Comparison of ENCODE assay signal across 14 cellular contexts in genomic region chr7:94394058-94394398, GRCh38. TPM values are rescaled to one million over a fixed set of nuclear protein-coding genes. Genes with fewer than 3 reads are reported as not detected.
A peak's percentile ranks its signal among the peaks of the same experiment; 100 is the strongest.
DNase-seq lines count a peak whose midpoint lies in the region; ATAC-seq and TF ChIP-seq lines count a peak whose summit lies in the region.
"Had no signal": no experiment of that assay in that cellular context is flagged by ENCODE, and none has a peak within 500 bp of the region (broad histone marks: within the 10 kb centered on the region; RNA-seq: fewer than 3 reads in every experiment).

No MANE protein-coding gene starts in this region.

- peak overlapping the region; percentile 83 for H3K4me3 ChIP-seq in fibroblast of villous mesenchyme (ENCODE audit: low read depth, low read length)
- peak overlapping the region; percentile 62 to 67 for H3K4me3 ChIP-seq in vagina
- H3K4me3 ChIP-seq: K562 had no signal

- peak overlapping the region; percentile 95 for H3K27ac ChIP-seq in vagina

- H3K36me3 ChIP-seq in vagina, result no peaks in the 10 kb centered on the region

- TF ChIP-seq POLR2A in vagina (IDR thresholded peaks at IDR 0.05), result no peak

- peak; percentile 7 for ATAC-seq in activated naive CD8-positive, alpha-beta T cell treated with anti-CD3 and anti-CD28 coated beads, Interleukin-2, amount 10 ng/mL, durations not matched to agents 7 days and 5 days (ENCODE audit: low read depth)
- ATAC-seq in activated naive CD8-positive, alpha-beta T cell treated with anti-CD3 and anti-CD28 coated beads, Interleukin-2, amount 50 U/mL, for 24 hours, result no peak
- ATAC-seq in HG02885 (IDR thresholded peaks at IDR 0.05; ENCODE audit: poor library complexity, unreplicated experiment) (no peak), HG03469 (IDR thresholded peaks at IDR 0.05; ENCODE audit: unreplicated experiment) (no peak)

- TF ChIP-seq CTCF in fibroblast of villous mesenchyme (IDR thresholded peaks at IDR 0.05; ENCODE audit: insufficient read depth, low read depth, low read length) (no peak), neural crest cell (conservative IDR thresholded peaks at IDR 0.05) (no peak), vagina (IDR thresholded peaks at IDR 0.05) (no peak)

- H3K4me1 ChIP-seq in vagina, result peaks cover 17% of the 10 kb centered on the region

- intact Hi-C loops in vagina (cut with DNase I), result loop anchor here (2.0 kb wide), 1 partner anchor 97 kb away; no protein-coding TSS in a partner anchor

- no peaks in the 10 kb centered on the region for H3K9me3 ChIP-seq in vagina

- DNase-seq in activated naive CD8-positive, alpha-beta T cell treated with anti-CD3 and anti-CD28 coated beads, Interleukin-2, amount 10 ng/mL, durations not matched to agents 7 days and 5 days, result no peak
- no peak for DNase-seq in activated naive CD8-positive, alpha-beta T cell treated with anti-CD3 and anti-CD28 coated beads, Interleukin-2, amount 50 U/mL, for 24 hours
- peak; percentile 66 for DNase-seq in fibroblast of villous mesenchyme (ENCODE audit: low read depth)
- no peak for DNase-seq in neural crest cell (ENCODE audit: low read depth, low spot score)
- DNase-seq in vagina (ENCODE audit: extremely low spot score in 2 of 2), result no peak
- no peak for DNase-seq in MV-4-11 (lab: John Stamatoyannopoulos, UW)
- DNase-seq: activated CD4-positive, alpha-beta T cell treated with anti-CD3 and anti-CD28 coated beads, Interleukin-2, amount 50 U/mL, for 1 hour; C1 segment of cervical spinal cord; midbrain had no signal

- H3K27me3 ChIP-seq in vagina, result no peaks in the 10 kb centered on the region

- peaks cover 3% of the 10 kb centered on the region for H3K27me3 Mint-ChIP-seq in activated naive CD8-positive, alpha-beta T cell treated with anti-CD3 and anti-CD28 coated beads, Interleukin-2, amount 10 ng/mL, durations not matched to agents 7 days and 5 days
- peaks cover 47% of the 10 kb centered on the region for H3K27me3 Mint-ChIP-seq in activated naive CD8-positive, alpha-beta T cell treated with anti-CD3 and anti-CD28 coated beads, Interleukin-2, amount 50 U/mL, for 24 hours
- H3K27me3 Mint-ChIP-seq in neural crest cell (ENCODE audit: low read depth), result no peaks in the 10 kb centered on the region

- no peaks in the 10 kb centered on the region for H3K36me3 Mint-ChIP-seq in activated naive CD8-positive, alpha-beta T cell treated with anti-CD3 and anti-CD28 coated beads, Interleukin-2, amount 10 ng/mL, durations not matched to agents 7 days and 5 days
- H3K36me3 Mint-ChIP-seq in activated naive CD8-positive, alpha-beta T cell treated with anti-CD3 and anti-CD28 coated beads, Interleukin-2, amount 50 U/mL, for 24 hours (ENCODE audit: low read depth), result no peaks in the 10 kb centered on the region
- H3K36me3 Mint-ChIP-seq in neural crest cell (ENCODE audit: low read depth), result no peaks in the 10 kb centered on the region

- no peak overlapping the region for H3K4me3 Mint-ChIP-seq in activated naive CD8-positive, alpha-beta T cell treated with anti-CD3 and anti-CD28 coated beads, Interleukin-2, amount 10 ng/mL, durations not matched to agents 7 days and 5 days
- no peak overlapping the region for H3K4me3 Mint-ChIP-seq in activated naive CD8-positive, alpha-beta T cell treated with anti-CD3 and anti-CD28 coated beads, Interleukin-2, amount 50 U/mL, for 24 hours
- peak overlapping the region; percentile 91 for H3K4me3 Mint-ChIP-seq in neural crest cell
- H3K4me3 Mint-ChIP-seq: central memory CD8-positive, alpha-beta T cell had no signal

- no peak overlapping the region for H3K27ac Mint-ChIP-seq in activated naive CD8-positive, alpha-beta T cell treated with anti-CD3 and anti-CD28 coated beads, Interleukin-2, amount 10 ng/mL, durations not matched to agents 7 days and 5 days
- H3K27ac Mint-ChIP-seq in activated naive CD8-positive, alpha-beta T cell treated with anti-CD3 and anti-CD28 coated beads, Interleukin-2, amount 50 U/mL, for 24 hours, result no peak overlapping the region
- peak overlapping the region; percentile 38 for H3K27ac Mint-ChIP-seq in neural crest cell (ENCODE audit: unreplicated experiment)

- H3K4me1 Mint-ChIP-seq in activated naive CD8-positive, alpha-beta T cell treated with anti-CD3 and anti-CD28 coated beads, Interleukin-2, amount 10 ng/mL, durations not matched to agents 7 days and 5 days, result peaks cover 14% of the 10 kb centered on the region
- H3K4me1 Mint-ChIP-seq in activated naive CD8-positive, alpha-beta T cell treated with anti-CD3 and anti-CD28 coated beads, Interleukin-2, amount 50 U/mL, for 24 hours, result peaks cover 5% of the 10 kb centered on the region
- H3K4me1 Mint-ChIP-seq in neural crest cell, result peaks cover 47% of the 10 kb centered on the region

- POLR2A ChIA-PET in activated naive CD8-positive, alpha-beta T cell treated with anti-CD3 and anti-CD28 coated beads, Interleukin-2, amount 10 ng/mL, durations not matched to agents 7 days and 5 days (lab: Charles Lee), result no interaction called here

- H3K9me3 Mint-ChIP-seq in activated naive CD8-positive, alpha-beta T cell treated with anti-CD3 and anti-CD28 coated beads, Interleukin-2, amount 10 ng/mL, durations not matched to agents 7 days and 5 days, result no peaks in the 10 kb centered on the region
- H3K9me3 Mint-ChIP-seq in activated naive CD8-positive, alpha-beta T cell treated with anti-CD3 and anti-CD28 coated beads, Interleukin-2, amount 50 U/mL, for 24 hours, result no peaks in the 10 kb centered on the region
- H3K9me3 Mint-ChIP-seq in neural crest cell, result no peaks in the 10 kb centered on the region
- H3K9me3 Mint-ChIP-seq: central memory CD8-positive, alpha-beta T cell had no signal

RNA-seq across cellular contexts. Expression of gene COL1A2, which starts 0.7 kb away (rescaled TPM):
- under 1 TPM; 0.23 to 0.47 TPM for total RNA-seq in activated naive CD8-positive, alpha-beta T cell treated with anti-CD3 and anti-CD28 coated beads, Interleukin-2, amount 10 ng/mL, durations not matched to agents 7 days and 5 days
- total RNA-seq in fibroblast of villous mesenchyme, result 2,828 and 5,152 TPM in 2 replicates
- 98.8 and 110 TPM in 2 replicates for total RNA-seq in neural crest cell
- total RNA-seq in vagina, result 199 TPM
- total RNA-seq: OCI-LY7 had no signal

Comparison
In these comparisons a context has a peak if more than half of its experiments do, and no peak if none do; other contexts are left out.
1. RNA of gene COL1A2, which starts 0.7 kb away (total RNA-seq): 2,828 to 5,152 TPM in fibroblast of villous mesenchyme, 199 TPM in vagina (single experiment) and 98.8 to 110 TPM in neural crest cell; 0.23 to 0.47 TPM in activated naive CD8-positive, alpha-beta T cell treated with anti-CD3 and anti-CD28 coated beads, Interleukin-2, amount 10 ng/mL, durations not matched to agents 7 days and 5 days; every median in the first group is over 10 times any median in the second.